In genomic region chr10:22228943-22229755, GRCh38 we compare ENCODE assay signal across 9 cellular contexts. TPM values are rescaled to one million over a fixed set of nuclear protein-coding genes. Genes with fewer than 3 reads are reported as not detected.
DNase-seq lines count a peak whose midpoint lies in the region; ATAC-seq lines count a peak whose summit lies in the region.
"Had no signal": no experiment of that assay in that cellular context is flagged by ENCODE, and none has a peak within 500 bp of the region (broad histone marks: within the 10 kb centered on the region; RNA-seq: fewer than 3 reads in every experiment).

No MANE protein-coding gene starts in this region.

- peak; percentile 48 for DNase-seq in CMK (ENCODE audit: low read depth)
- peak; percentile 95 for DNase-seq in HT1080 (ENCODE audit: low read depth)
- peak; percentile 81 for DNase-seq in NOMO-1 treated with dmso at 0.1 percent for 144 hours (lab: John Stamatoyannopoulos, UW; ENCODE audit: unreplicated experiment)
- peak; percentile 96 for DNase-seq in activated CD8-positive, alpha-beta memory T cell treated with anti-CD3 and anti-CD28 coated beads, Interleukin-2, amount 50 U/mL, for 48 hours
- peak; percentile 65 for DNase-seq in epidermal melanocyte (ENCODE audit: insufficient read length, low spot score)
- DNase-seq in middle frontal gyrus (ENCODE audit: extremely low spot score, low spot score): peak; percentile 77
- DNase-seq in stimulated activated CD8-positive, alpha-beta memory T cell treated with anti-CD3 and anti-CD28 coated beads, Interleukin-15, amount 100 ng/mL, for 48 hours (ENCODE audit: low read depth in 2 of 2): peak; percentile 69 to 72

- peak; percentile 80 for ATAC-seq in GM21360 (IDR thresholded peaks at IDR 0.05; ENCODE audit: unreplicated experiment)

RNA-seq across cellular contexts. Expression of gene EBLN1, which starts 11.3 kb away (rescaled TPM):
- total RNA-seq in HT1080 (2014; rRNA removed; shearing (Covaris generic)): 0.29 TPM in 1 of 2 replicates, not detected in the other
- not detected in 2 replicates for polyA plus RNA-seq in HT1080 (2015; cell fraction: cytosol; rRNA removed)
- polyA plus RNA-seq in HT1080 (2015; cell fraction: nucleus; rRNA removed): 0.25 TPM in 1 of 2 replicates, not detected in the other
- total RNA-seq: subcutaneous adipose tissue had no signal

Comparison
In these comparisons a context has a peak if more than half of its experiments do, and no peak if none do; other contexts are left out.
1. Peak in every context shown above with its lines: DNase-seq and ATAC-seq.